Comparison of ENCODE assay signal across 2 cellular contexts in genomic region chr9:101131326-101131725, GRCh38.
A peak's percentile ranks its signal among the peaks of the same experiment; 100 is the strongest.
TF ChIP-seq lines count a peak whose summit lies in the region.

No MANE protein-coding gene starts in this region.

TF ChIP-seq in GM23338, 12 proteins besides CTCF, POLR2A, EP300 and RAD21:
- TF ChIP-seq ZNF114 (CRISPR knock-in tag; IDR thresholded peaks at IDR 0.05) (no peak), EZH2phosphoT487 (IDR thresholded peaks at IDR 0.05; ENCODE audit: unreplicated experiment) (no peak), ZNF462 (CRISPR knock-in tag; IDR thresholded peaks at IDR 0.05) (peak; percentile 90)
TF ChIP-seq in GM23338: peak in this region for 1.

TF ChIP-seq in H1, 55 proteins besides CTCF, POLR2A, EP300 and RAD21:
- TF ChIP-seq E2F6 (IDR thresholded peaks at IDR 0.05) (no peak), TEAD4 (IDR thresholded peaks at IDR 0.05; ENCODE audit: low read depth, low read length) (0 out of 2 replicates have a peak, but pooled peaks have one; percentile 17), NANOG (IDR thresholded peaks at IDR 0.05; ENCODE audit: insufficient read depth, low read depth, low read length, poor library complexity, severe bottlenecking) (no peak), RXRA (IDR thresholded peaks at IDR 0.05; ENCODE audit: insufficient read depth, low read depth, low read length) (no peak)
